In genomic region chr10:101783736-101784118, GRCh38 we compare ENCODE assay signal across 1 cellular context.
TF ChIP-seq lines count a peak whose summit lies in the region.

No MANE protein-coding gene starts in this region.

TF ChIP-seq in H1, 55 proteins besides CTCF, POLR2A, EP300 and RAD21:
- TF ChIP-seq SIN3A (conservative IDR thresholded peaks at IDR 0.05 in 1 of 2, IDR thresholded peaks at IDR 0.05 in 1 of 2; ENCODE audit: low read depth in 1 of 2, low read length in 2 of 2) = no peak
- no peak for TF ChIP-seq EGR1 (IDR thresholded peaks at IDR 0.05; ENCODE audit: borderline replicate concordance, low read depth, low read length)
- TF ChIP-seq POLR2AphosphoS5 (IDR thresholded peaks at IDR 0.05; ENCODE audit: low read depth, low read length) = no peak
- no peak for TF ChIP-seq FOSL1 (IDR thresholded peaks at IDR 0.05; ENCODE audit: insufficient read depth, low read depth, low read length)
- no peak for TF ChIP-seq HDAC2 (IDR thresholded peaks at IDR 0.05; ENCODE audit: borderline replicate concordance in 1 of 2, low read depth in 2 of 2, low read length in 2 of 2)
- no peak for TF ChIP-seq BACH1 (IDR thresholded peaks at IDR 0.05; ENCODE audit: low read length)
- no peak for TF ChIP-seq SIRT6 (IDR thresholded peaks at IDR 0.05; ENCODE audit: low read length)
- TF ChIP-seq GTF2F1 (IDR thresholded peaks at IDR 0.05; ENCODE audit: borderline replicate concordance, low read depth, low read length) = no peak
- no peak for TF ChIP-seq NRF1 (IDR thresholded peaks at IDR 0.05; ENCODE audit: low read depth, low read length)
- no peak for TF ChIP-seq MAFK (IDR thresholded peaks at IDR 0.05; ENCODE audit: low read depth, low read length)
- TF ChIP-seq BRCA1 (IDR thresholded peaks at IDR 0.05; ENCODE audit: low read depth, low read length) = no peak
- TF ChIP-seq SUZ12 (IDR thresholded peaks at IDR 0.05; ENCODE audit: low read length) = no peak
- no peak for TF ChIP-seq USF2 (IDR thresholded peaks at IDR 0.05; ENCODE audit: low read length)
- TF ChIP-seq RFX5 (IDR thresholded peaks at IDR 0.05; ENCODE audit: borderline replicate concordance, low read depth, low read length) = no peak
